Comparison of ENCODE assay signal across 8 cellular contexts in the genomic region with DNA sequence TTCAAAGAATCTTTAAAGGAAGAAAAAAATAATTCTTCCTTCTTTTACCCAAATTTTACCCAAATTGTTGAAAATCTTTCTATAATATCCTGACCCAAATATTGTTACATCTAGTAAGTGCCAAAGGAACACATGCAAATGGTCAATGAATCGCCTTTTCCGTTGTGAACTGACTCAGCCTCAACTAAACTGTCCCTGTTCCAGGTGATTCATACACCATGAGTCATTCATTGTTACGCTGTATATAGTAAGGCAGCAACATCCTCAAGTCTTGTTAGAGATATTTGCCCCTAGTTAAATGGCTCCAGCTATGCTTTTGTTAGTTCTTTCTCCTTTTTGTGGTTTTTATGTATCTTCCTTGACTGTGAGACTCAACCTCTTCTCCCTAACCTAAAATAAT. TPM values are rescaled to one million over a fixed set of nuclear protein-coding genes. Genes with fewer than 3 reads are reported as not detected.
DNase-seq lines count a peak whose midpoint lies in the region; ATAC-seq lines count a peak whose summit lies in the region.

No MANE protein-coding gene starts in this region.

- peaks cover 74% of the 10 kb centered on the region for H3K36me3 Mint-ChIP-seq in activated naive CD8-positive, alpha-beta T cell treated with anti-CD3 and anti-CD28 coated beads, Interleukin-2, amount 50 U/mL, for 24 hours (ENCODE audit: low read depth)

- peak; percentile 55 for ATAC-seq in GM21381 (IDR thresholded peaks at IDR 0.05; ENCODE audit: unreplicated experiment)
- ATAC-seq in activated naive CD8-positive, alpha-beta T cell treated with anti-CD3 and anti-CD28 coated beads, Interleukin-2, amount 50 U/mL, for 24 hours: peak; percentile 86

- H3K4me3 Mint-ChIP-seq in activated naive CD8-positive, alpha-beta T cell treated with anti-CD3 and anti-CD28 coated beads, Interleukin-2, amount 50 U/mL, for 24 hours: peak overlapping the region; percentile 88

- H3K27ac Mint-ChIP-seq in activated naive CD8-positive, alpha-beta T cell treated with anti-CD3 and anti-CD28 coated beads, Interleukin-2, amount 50 U/mL, for 24 hours: peak overlapping the region; percentile 98

- no peaks in the 10 kb centered on the region for H3K9me3 Mint-ChIP-seq in activated naive CD8-positive, alpha-beta T cell treated with anti-CD3 and anti-CD28 coated beads, Interleukin-2, amount 50 U/mL, for 24 hours

- H3K4me1 Mint-ChIP-seq in activated naive CD8-positive, alpha-beta T cell treated with anti-CD3 and anti-CD28 coated beads, Interleukin-2, amount 50 U/mL, for 24 hours: peaks cover 80% of the 10 kb centered on the region

- no peaks in the 10 kb centered on the region; the same call in 1 of the 2 replicates for H3K36me3 ChIP-seq in MG63

- no peak overlapping the region for H3K4me3 ChIP-seq in MG63

- H3K9me3 ChIP-seq in MG63: peaks cover 2% of the 10 kb centered on the region

- no peaks in the 10 kb centered on the region for H3K27me3 Mint-ChIP-seq in activated naive CD8-positive, alpha-beta T cell treated with anti-CD3 and anti-CD28 coated beads, Interleukin-2, amount 50 U/mL, for 24 hours

- peak; percentile 64 for DNase-seq in CD1c-positive myeloid dendritic cell (ENCODE audit: extremely low spot score)
- DNase-seq in MG63: peak; percentile 66
- peak; percentile 45 for DNase-seq in activated naive CD8-positive, alpha-beta T cell treated with anti-CD3 and anti-CD28 coated beads, Interleukin-2, amount 50 U/mL, for 24 hours
- DNase-seq in kidney glomerular epithelial cell (lab: John Stamatoyannopoulos, UW): peak; percentile 88
- no peak for DNase-seq in nucleus accumbens (lab: John Stamatoyannopoulos, UW)
- no peak for DNase-seq in cerebellar nuclear complex (lab: John Stamatoyannopoulos, UW)
- no peak for DNase-seq in NCI-H748 treated with DMSO at 0.1 percent for 48 hours (lab: John Stamatoyannopoulos, UW)

- no peaks in the 10 kb centered on the region for H3K27me3 ChIP-seq in MG63

RNA-seq across cellular contexts. Expression of gene PTGER4, which starts 9.7 kb away (rescaled TPM):
- total RNA-seq in MG63 (2014; rRNA removed; shearing (Covaris generic); ENCODE audit: low replicate concordance): 1.2 and 2.1 TPM in 2 replicates

Comparison
In these comparisons a context has a peak if more than half of its experiments do, and no peak if none do; other contexts are left out.
1. DNase-seq: peak in CD1c-positive myeloid dendritic cell (single experiment), MG63 (single experiment), activated naive CD8-positive, alpha-beta T cell treated with anti-CD3 and anti-CD28 coated beads, Interleukin-2, amount 50 U/mL, for 24 hours (single experiment) and kidney glomerular epithelial cell (single experiment); none in nucleus accumbens (0 of 56), cerebellar nuclear complex (0 of 2) and NCI-H748 treated with DMSO at 0.1 percent for 48 hours (single experiment).